ENCODE assay signal across 8 cellular contexts in the genomic region with DNA sequence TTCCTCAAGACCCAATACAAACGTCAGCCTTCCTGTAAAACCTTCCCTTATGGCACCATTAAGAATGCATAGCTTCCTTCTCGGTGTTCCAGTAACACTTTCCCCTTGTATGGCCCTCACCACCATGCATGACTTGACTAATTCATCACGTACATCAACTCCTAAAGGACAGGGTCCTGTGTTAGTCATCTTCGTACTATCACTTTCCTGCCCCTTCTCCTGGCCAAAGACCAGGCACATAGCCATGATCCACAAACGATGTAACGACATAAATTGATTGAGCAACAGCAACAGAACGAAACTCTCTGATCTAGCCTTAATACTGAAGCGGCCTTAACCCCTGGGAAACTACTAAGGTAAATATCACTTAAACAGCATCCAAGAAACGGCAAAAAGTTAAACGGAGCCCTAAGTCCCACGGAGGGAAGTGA. TPM values are rescaled to one million over a fixed set of nuclear protein-coding genes. Genes with fewer than 3 reads are reported as not detected.
DNase-seq lines count a peak whose midpoint lies in the region; ATAC-seq and TF ChIP-seq lines count a peak whose summit lies in the region.

No MANE protein-coding gene starts in this region.

- intact Hi-C loops in heart left ventricle (cut with DNase I), result loop anchor here in 2 of 10 donors (10.0 kb wide), 2 partner anchors 121 to 349 kb away; a partner anchor contains a TSS

- H3K36me3 ChIP-seq in HUES6 (ENCODE audit: control insufficient read depth, insufficient read depth, low read length), result peaks cover 11% of the 10 kb centered on the region
- peaks cover 0 to 33% (median 9%) of the 10 kb centered on the region in 9 donors for H3K36me3 ChIP-seq in heart left ventricle

- TF ChIP-seq POLR2A in heart left ventricle (IDR thresholded peaks at IDR 0.05), result no peak

- DNase-seq in activated effector memory CD4-positive, alpha-beta T cell treated with anti-CD3 and anti-CD28 coated beads, Interleukin-2, amount 50 U/mL, for 16 hours, result peak; percentile 66
- DNase-seq in activated effector memory CD4-positive, alpha-beta T cell treated with Interleukin-2 at 50 U/mL for 16 hours, result no peak
- DNase-seq in activated T-cell treated with anti-CD3 and anti-CD28 coated beads, Interleukin-2, amount 50 U/mL, for 48 hours, result peak; percentile 59 to 66
- DNase-seq in heart left ventricle (no peak), renal cortical epithelial cell (ENCODE audit: low read depth) (peak; percentile 62), DMS153 treated with DMSO at 0.1 percent for 48 hours (lab: John Stamatoyannopoulos, UW; ENCODE audit: unreplicated experiment) (no peak)

- H3K9ac ChIP-seq in HUES6 (ENCODE audit: low read length), result peak overlapping the region; percentile 99

- no peaks in the 10 kb centered on the region for H3K27me3 ChIP-seq in HUES6 (ENCODE audit: control insufficient read depth, insufficient read depth, low read length)
- H3K27me3 ChIP-seq in heart left ventricle, result no peaks in the 10 kb centered on the region

- H3K9me3 ChIP-seq in HUES6 (ENCODE audit: control insufficient read depth, insufficient read depth, low read depth, low read length) (no peaks in the 10 kb centered on the region), heart left ventricle (no peaks in the 10 kb centered on the region)

- H3K27ac ChIP-seq in HUES6 (ENCODE audit: low read depth, low read length) (peak overlapping the region; percentile 83), heart left ventricle (peak overlapping the region; percentile 83 to 96 (median 92))

- peak overlapping the region; percentile 77 for H3K4me3 ChIP-seq in HUES6 (ENCODE audit: low read depth, low read length)
- peak overlapping the region; percentile 72 to 98 (median 86) for H3K4me3 ChIP-seq in heart left ventricle

- H3K4me1 ChIP-seq in HUES6 (ENCODE audit: control insufficient read depth, insufficient read depth, low read length), result no peaks in the 10 kb centered on the region
- peaks cover 6 to 52% (median 43%) of the 10 kb centered on the region in 12 donors for H3K4me1 ChIP-seq in heart left ventricle

- ATAC-seq in heart left ventricle (peak in 3 of 4 donors; percentile 7 to 37 (median 19)), HG03108 (IDR thresholded peaks at IDR 0.05; ENCODE audit: unreplicated experiment) (no peak)

- no peak for TF ChIP-seq CTCF in heart left ventricle (IDR thresholded peaks at IDR 0.05)

- WGBS in heart left ventricle, 4 donors, result 0% methylated on average over 11 of the region's 11 CpGs

RNA-seq across cellular contexts. Expression of a gene that starts 0.6 kb away (rescaled TPM):
- total RNA-seq in heart left ventricle (10 to 100 TPM; 18.2 to 57.2 (median 46.5) TPM), renal cortical epithelial cell (31.8 and 53.4 TPM in 2 replicates)
- 10 to 100 TPM; 25.8 to 57.5 TPM for polyA plus RNA-seq in heart left ventricle

RNA-seq across cellular contexts. Expression of a gene that starts 11.3 kb away (rescaled TPM):
- 10 to 100 TPM in 6 of 9 donors, 1 to 10 TPM in 3; 8.4 to 20.8 (median 11.3) TPM for total RNA-seq in heart left ventricle
- polyA plus RNA-seq in heart left ventricle, result 10 to 100 TPM in 1 of 2 donors, 1 to 10 TPM in 1; 7.0 to 15.8 TPM
- total RNA-seq in renal cortical epithelial cell, result 7.3 and 9.6 TPM in 2 replicates

Comparison
In these comparisons a context has a peak if more than half of its experiments do, and no peak if none do; other contexts are left out.
1. DNase-seq: peak in activated effector memory CD4-positive, alpha-beta T cell treated with anti-CD3 and anti-CD28 coated beads, Interleukin-2, amount 50 U/mL, for 16 hours (single experiment), activated T-cell treated with anti-CD3 and anti-CD28 coated beads, Interleukin-2, amount 50 U/mL, for 48 hours (2 of 2) and renal cortical epithelial cell (single experiment); none in activated effector memory CD4-positive, alpha-beta T cell treated with Interleukin-2 at 50 U/mL for 16 hours (single experiment), heart left ventricle (0 of 5) and DMS153 treated with DMSO at 0.1 percent for 48 hours (single experiment).